ENCODE assay signal across 10 cellular contexts in the genomic region with DNA sequence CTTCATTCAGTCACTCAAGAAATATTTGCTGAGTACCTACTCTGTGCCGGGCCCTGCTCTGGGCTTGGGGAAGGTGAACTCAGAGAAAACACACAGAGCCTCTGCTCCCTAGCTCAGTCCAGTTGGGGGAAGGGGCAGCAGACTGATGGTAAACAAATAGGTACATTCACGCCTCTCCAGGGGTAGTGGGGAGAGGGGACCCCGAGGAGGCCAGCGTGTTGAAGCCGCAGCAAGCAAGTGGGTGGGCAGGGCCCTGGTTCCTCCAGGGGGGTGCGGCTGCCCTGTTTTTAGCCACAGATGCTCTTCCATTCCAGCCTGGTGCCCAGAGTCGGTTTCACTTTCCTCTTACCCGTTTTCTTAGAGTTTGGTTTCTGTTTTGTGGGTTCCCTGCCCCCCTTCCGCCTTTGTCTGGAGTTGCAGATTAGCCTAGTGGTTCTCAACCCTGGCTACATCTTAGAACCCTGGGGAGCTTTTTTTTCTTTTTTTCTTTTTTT. TPM values are rescaled to one million over a fixed set of nuclear protein-coding genes. Genes with fewer than 3 reads are reported as not detected.
DNase-seq lines count a peak whose midpoint lies in the region; ATAC-seq and TF ChIP-seq lines count a peak whose summit lies in the region.
"Had no signal": no experiment of that assay in that cellular context is flagged by ENCODE, and none has a peak within 500 bp of the region (broad histone marks: within the 10 kb centered on the region; RNA-seq: fewer than 3 reads in every experiment).

No MANE protein-coding gene starts in this region.

- TF ChIP-seq POLR2A in gastrocnemius medialis (IDR thresholded peaks at IDR 0.05): no peak

- H3K36me3 ChIP-seq in HUES48 (ENCODE audit: control insufficient read depth, insufficient read depth, low read length) (0 out of 2 replicates have a peak, but pooled peaks cover 3% of the 10 kb centered on the region), heart right ventricle (peaks cover 0 to 10% (median 3%) of the 10 kb centered on the region in 9 donors), gastrocnemius medialis (peaks cover 0 to 5% of the 10 kb centered on the region in 2 donors), BE2C (no peaks in the 10 kb centered on the region)

- H3K4me3 ChIP-seq in HUES48 (ENCODE audit: low read depth, low read length) (no peak overlapping the region), heart right ventricle (peak overlapping the region in 1 of 10 donors; percentile 37), gastrocnemius medialis (no peak overlapping the region), BE2C (ENCODE audit: low read depth, low read length) (no peak overlapping the region)

- H3K27ac ChIP-seq in HUES48 (ENCODE audit: low read depth, low read length) (peak overlapping the region; percentile 35), heart right ventricle (peak overlapping the region in 4 of 10 donors; percentile 22 to 85 (median 44)), gastrocnemius medialis (no peak overlapping the region)

- H3K4me1 ChIP-seq in HUES48 (ENCODE audit: control insufficient read depth, insufficient read depth, low read length): peaks cover 8% of the 10 kb centered on the region
- peaks cover 0 to 16% (median 0%) of the 10 kb centered on the region in 9 donors for H3K4me1 ChIP-seq in heart right ventricle
- no peaks in the 10 kb centered on the region for H3K4me1 ChIP-seq in gastrocnemius medialis
- no peaks in the 10 kb centered on the region for H3K4me1 ChIP-seq in BE2C

- 55 to 59% methylated on average over 9 of the region's 9 CpGs for WGBS in heart right ventricle, 2 donors

- peak overlapping the region; percentile 16 for H3K9ac ChIP-seq in HUES48 (ENCODE audit: low read depth, low read length)

- no peaks in the 10 kb centered on the region for H3K9me3 Mint-ChIP-seq in type B pancreatic cell
- H3K9me3 Mint-ChIP-seq: neural crest cell had no signal

- intact Hi-C loops in heart right ventricle (cut with DNase I): no loop called here
- intact Hi-C loops in gastrocnemius medialis (cut with DNase I; ENCODE audit: low total_unique reads): no loop called here

- DNase-seq in activated CD4-positive, alpha-beta T cell treated with anti-CD3 and anti-CD28 coated beads, Interleukin-2, amount 50 U/mL, for 4 hours: peak; percentile 69 to 72
- DNase-seq in heart right ventricle (peak in 1 of 2 donors; percentile 33), type B pancreatic cell (ENCODE audit: extremely low spot score, unreplicated experiment) (no peak), gastrocnemius medialis (no peak), BE2C (no peak)
- DNase-seq in stimulated activated CD8-positive, alpha-beta memory T cell treated with anti-CD3 and anti-CD28 coated beads, Interleukin-15, amount 100 ng/mL, for 48 hours (ENCODE audit: low read depth in 2 of 2): peak; percentile 59

- no peaks in the 10 kb centered on the region for H3K4me1 Mint-ChIP-seq in type B pancreatic cell (ENCODE audit: unreplicated experiment)

- in situ Hi-C loops in gastrocnemius medialis (cut with MboI; ENCODE audit: low sequenced_read_pairs in 4 of 4): no loop called here

- ATAC-seq in GM19023 (IDR thresholded peaks at IDR 0.05; ENCODE audit: unreplicated experiment): peak; percentile 62
- peak in 7 of 8 donors; percentile 9 to 56 (median 49) for ATAC-seq in heart right ventricle
- no peak for ATAC-seq in gastrocnemius medialis

- TF ChIP-seq CTCF in heart right ventricle (IDR thresholded peaks at IDR 0.05): no peak
- TF ChIP-seq CTCF in type B pancreatic cell (conservative IDR thresholded peaks at IDR 0.05): no peak
- no peak for TF ChIP-seq CTCF in gastrocnemius medialis (IDR thresholded peaks at IDR 0.05 in 4 of 5, conservative IDR thresholded peaks at IDR 0.05 in 1 of 5)
- no peak for TF ChIP-seq CTCF in BE2C (IDR thresholded peaks at IDR 0.05; ENCODE audit: low read depth, low read length)

- H3K27me3 ChIP-seq in HUES48 (ENCODE audit: control insufficient read depth, insufficient read depth, low read length): no peaks in the 10 kb centered on the region
- H3K27me3 ChIP-seq in heart right ventricle: peaks cover 0 to 3% (median 0%) of the 10 kb centered on the region in 7 donors
- no peaks in the 10 kb centered on the region for H3K27me3 ChIP-seq in gastrocnemius medialis
- H3K27me3 ChIP-seq in BE2C: no peaks in the 10 kb centered on the region

- H3K27ac Mint-ChIP-seq in type B pancreatic cell: no peak overlapping the region

- no peaks in the 10 kb centered on the region for H3K27me3 Mint-ChIP-seq in type B pancreatic cell

- H3K36me3 Mint-ChIP-seq in type B pancreatic cell: no peaks in the 10 kb centered on the region

- H3K4me3 Mint-ChIP-seq in type B pancreatic cell: no peak overlapping the region
- H3K4me3 Mint-ChIP-seq: neural crest cell had no signal

- no peaks in the 10 kb centered on the region for H3K9me3 ChIP-seq in HUES48 (ENCODE audit: control insufficient read depth, insufficient read depth, low read length)
- no peaks in the 10 kb centered on the region for H3K9me3 ChIP-seq in heart right ventricle
- H3K9me3 ChIP-seq in gastrocnemius medialis: no peaks in the 10 kb centered on the region
- H3K9me3 ChIP-seq in BE2C: no peaks in the 10 kb centered on the region

RNA-seq across cellular contexts. Expression of a gene that starts 8.7 kb away (rescaled TPM):
- total RNA-seq in heart right ventricle (100 to 1,000 TPM in 3 of 10 donors, 10 to 100 TPM in 7; 69.4 to 115 (median 93.8) TPM), type B pancreatic cell (ENCODE audit: low replicate concordance) (49.3 and 66.1 TPM in 2 replicates), gastrocnemius medialis (100 to 1,000 TPM in 3 of 4 donors, 10 to 100 TPM in 1; 96.7 to 146 (median 110) TPM)
- 100 to 1,000 TPM; 177 to 210 TPM for polyA plus RNA-seq in heart right ventricle
- polyA plus RNA-seq in BE2C (2012; ENCODE audit: insufficient read depth, insufficient read length, low read depth): 296 TPM

RNA-seq across cellular contexts. Expression of a gene that starts 9.1 kb away (rescaled TPM):
- total RNA-seq in heart right ventricle (10 to 100 TPM; 35.7 to 49.2 (median 40.9) TPM), type B pancreatic cell (ENCODE audit: low replicate concordance) (27.9 and 31.2 TPM in 2 replicates), gastrocnemius medialis (10 to 100 TPM; 20.8 to 30.7 (median 23.9) TPM)
- 10 to 100 TPM; 38.2 to 44.7 TPM for polyA plus RNA-seq in heart right ventricle
- 197 TPM for polyA plus RNA-seq in BE2C (2012; ENCODE audit: insufficient read depth, insufficient read length, low read depth)

RNA-seq across cellular contexts. Expression of a gene that starts 17.3 kb away (rescaled TPM):
- total RNA-seq in heart right ventricle (not detected), type B pancreatic cell (ENCODE audit: low replicate concordance) (0.68 TPM in 1 of 2 replicates, not detected in the other), gastrocnemius medialis (not detected)
- under 1 TPM in 1 of 2 donors, not detected in 1; 0.01 TPM for polyA plus RNA-seq in heart right ventricle
- not detected for polyA plus RNA-seq in BE2C (2012; ENCODE audit: insufficient read depth, insufficient read length, low read depth)
- total RNA-seq: SK-MEL-5 had no signal

RNA-seq across cellular contexts. Expression of a gene that starts 27.8 kb away (rescaled TPM):
- 1 to 10 TPM in 6 of 10 donors, under 1 TPM in 2, not detected in 2; 0.31 to 8.1 (median 2.6) TPM for total RNA-seq in heart right ventricle
- polyA plus RNA-seq in heart right ventricle: 10 to 100 TPM in 1 of 2 donors, 1 to 10 TPM in 1; 2.0 to 32.8 TPM
- 2.1 and 11.1 TPM in 2 replicates for total RNA-seq in type B pancreatic cell (ENCODE audit: low replicate concordance)
- total RNA-seq in gastrocnemius medialis: 1 to 10 TPM in 3 of 4 donors, under 1 TPM in 1; 0.36 to 9.3 (median 5.2) TPM
- polyA plus RNA-seq in BE2C (2012; ENCODE audit: insufficient read depth, insufficient read length, low read depth): not detected

RNA-seq across cellular contexts. Expression of a gene that starts 33.6 kb away (rescaled TPM):
- total RNA-seq in heart right ventricle (10 to 100 TPM; 26.2 to 40.1 (median 32.5) TPM), type B pancreatic cell (ENCODE audit: low replicate concordance) (38.9 and 46.0 TPM in 2 replicates), gastrocnemius medialis (10 to 100 TPM; 12.0 to 55.2 (median 33.3) TPM)
- 100 to 1,000 TPM in 1 of 2 donors, 10 to 100 TPM in 1; 52.0 to 160 TPM for polyA plus RNA-seq in heart right ventricle
- polyA plus RNA-seq in BE2C (2012; ENCODE audit: insufficient read depth, insufficient read length, low read depth): 280 TPM

Comparison
In these comparisons a context has a peak if more than half of its experiments do, and no peak if none do; other contexts are left out.
1. ATAC-seq: peak in GM19023 (single experiment) and heart right ventricle (7 of 8); none in gastrocnemius medialis (0 of 2).
2. DNase-seq: peak in activated CD4-positive, alpha-beta T cell treated with anti-CD3 and anti-CD28 coated beads, Interleukin-2, amount 50 U/mL, for 4 hours (2 of 2) and stimulated activated CD8-positive, alpha-beta memory T cell treated with anti-CD3 and anti-CD28 coated beads, Interleukin-15, amount 100 ng/mL, for 48 hours (2 of 2); none in type B pancreatic cell (single experiment), gastrocnemius medialis (0 of 2) and BE2C (single experiment).